ENCODE assay signal across 1 cellular context in the genomic region with DNA sequence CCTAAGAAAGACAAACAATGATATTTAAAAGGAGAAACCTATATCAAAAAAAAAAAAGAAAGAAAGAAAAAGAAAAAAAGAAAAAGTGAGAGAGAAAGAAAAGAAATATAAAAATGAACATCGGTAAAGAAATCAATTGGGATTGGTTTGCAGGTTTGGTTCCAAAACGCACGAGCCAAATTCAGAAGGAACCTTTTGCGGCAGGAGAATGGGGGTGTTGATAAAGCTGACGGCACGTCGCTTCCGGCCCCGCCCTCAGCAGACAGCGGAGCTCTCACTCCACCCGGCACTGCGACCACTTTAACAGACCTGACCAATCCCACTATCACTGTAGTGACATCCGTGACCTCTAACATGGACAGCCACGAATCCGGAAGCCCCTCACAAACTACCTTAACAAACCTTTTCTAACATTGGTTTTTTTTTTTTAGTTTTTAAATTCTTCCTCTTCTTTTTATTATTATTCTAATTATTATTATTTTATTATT.
TF ChIP-seq lines count a peak whose summit lies in the region.

No MANE protein-coding gene starts in this region.

TF ChIP-seq in K562, 482 proteins besides CTCF, POLR2A, EP300 and RAD21 (continued from another document and continues in another):
- TF ChIP-seq, protein P1, sequence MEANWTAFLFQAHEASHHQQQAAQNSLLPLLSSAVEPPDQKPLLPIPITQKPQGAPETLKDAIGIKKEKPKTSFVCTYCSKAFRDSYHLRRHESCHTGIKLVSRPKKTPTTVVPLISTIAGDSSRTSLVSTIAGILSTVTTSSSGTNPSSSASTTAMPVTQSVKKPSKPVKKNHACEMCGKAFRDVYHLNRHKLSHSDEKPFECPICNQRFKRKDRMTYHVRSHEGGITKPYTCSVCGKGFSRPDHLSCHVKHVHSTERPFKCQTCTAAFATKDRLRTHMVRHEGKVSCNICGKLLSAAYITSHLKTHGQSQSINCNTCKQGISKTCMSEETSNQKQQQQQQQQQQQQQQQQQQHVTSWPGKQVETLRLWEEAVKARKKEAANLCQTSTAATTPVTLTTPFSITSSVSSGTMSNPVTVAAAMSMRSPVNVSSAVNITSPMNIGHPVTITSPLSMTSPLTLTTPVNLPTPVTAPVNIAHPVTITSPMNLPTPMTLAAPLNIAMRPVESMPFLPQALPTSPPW (CRISPR knock-in tag; IDR thresholded peaks at IDR 0.05), result peak; percentile 63
- peak; percentile 60; the same call in 1 of the 2 replicates for TF ChIP-seq ZBTB7A (IDR thresholded peaks at IDR 0.05; ENCODE audit: borderline replicate concordance, control insufficient read depth, low read depth, low read length)
- TF ChIP-seq ATF7 (IDR thresholded peaks at IDR 0.05), result peak; percentile 85
- TF ChIP-seq, protein P2, sequence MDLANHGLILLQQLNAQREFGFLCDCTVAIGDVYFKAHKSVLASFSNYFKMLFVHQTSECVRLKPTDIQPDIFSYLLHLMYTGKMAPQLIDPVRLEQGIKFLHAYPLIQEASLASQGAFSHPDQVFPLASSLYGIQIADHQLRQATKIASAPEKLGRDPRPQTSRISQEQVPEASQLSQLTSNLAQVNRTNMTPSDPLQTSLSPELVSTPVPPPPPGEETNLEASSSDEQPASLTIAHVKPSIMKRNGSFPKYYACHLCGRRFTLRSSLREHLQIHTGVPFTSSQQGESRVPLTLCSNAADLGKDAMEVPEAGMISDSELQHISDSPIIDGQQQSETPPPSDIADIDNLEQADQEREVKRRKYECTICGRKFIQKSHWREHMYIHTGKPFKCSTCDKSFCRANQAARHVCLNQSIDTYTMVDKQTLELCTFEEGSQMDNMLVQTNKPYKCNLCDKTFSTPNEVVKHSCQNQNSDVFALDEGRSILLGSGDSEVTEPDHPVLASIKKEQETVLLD (IDR thresholded peaks at IDR 0.05), result 0 out of 2 replicates have a peak, but pooled peaks have one; percentile 29
- TF ChIP-seq NR2C2 (CRISPR knock-in tag; IDR thresholded peaks at IDR 0.05), result no peak
- TF ChIP-seq NR2C2 (tag; IDR thresholded peaks at IDR 0.05), result peak; percentile 55
- TF ChIP-seq ZNF589 (CRISPR knock-in tag; IDR thresholded peaks at IDR 0.05; ENCODE audit: low read depth), result peak; percentile 35; the same call in 1 of the 2 replicates
- TF ChIP-seq TBL1XR1 (IDR thresholded peaks at IDR 0.05; ENCODE audit: low read length in 2 of 2), result 0 out of 4 replicates have a peak, but pooled peaks of 1 of the 2 experiments have one; percentile 46
- no peak for TF ChIP-seq STAG1 (CRISPR knock-in tag; IDR thresholded peaks at IDR 0.05; ENCODE audit: borderline replicate concordance)
- 0 out of 2 replicates have a peak, but pooled peaks have one; percentile 67 for TF ChIP-seq ZEB2 (IDR thresholded peaks at IDR 0.05)
- no peak for TF ChIP-seq POLR2AphosphoS5 (IDR thresholded peaks at IDR 0.05; ENCODE audit: control insufficient read depth, insufficient read depth, low read depth, low read length)
- peak; percentile 63 for TF ChIP-seq CREB1 (IDR thresholded peaks at IDR 0.05)
- peak; percentile 49; the same call in 1 of the 2 replicates for TF ChIP-seq CREB1 (CRISPR knock-in tag; IDR thresholded peaks at IDR 0.05)
- no peak for TF ChIP-seq ZNF263 (CRISPR knock-in tag; IDR thresholded peaks at IDR 0.05; ENCODE audit: borderline replicate concordance)
- TF ChIP-seq, protein P3, sequence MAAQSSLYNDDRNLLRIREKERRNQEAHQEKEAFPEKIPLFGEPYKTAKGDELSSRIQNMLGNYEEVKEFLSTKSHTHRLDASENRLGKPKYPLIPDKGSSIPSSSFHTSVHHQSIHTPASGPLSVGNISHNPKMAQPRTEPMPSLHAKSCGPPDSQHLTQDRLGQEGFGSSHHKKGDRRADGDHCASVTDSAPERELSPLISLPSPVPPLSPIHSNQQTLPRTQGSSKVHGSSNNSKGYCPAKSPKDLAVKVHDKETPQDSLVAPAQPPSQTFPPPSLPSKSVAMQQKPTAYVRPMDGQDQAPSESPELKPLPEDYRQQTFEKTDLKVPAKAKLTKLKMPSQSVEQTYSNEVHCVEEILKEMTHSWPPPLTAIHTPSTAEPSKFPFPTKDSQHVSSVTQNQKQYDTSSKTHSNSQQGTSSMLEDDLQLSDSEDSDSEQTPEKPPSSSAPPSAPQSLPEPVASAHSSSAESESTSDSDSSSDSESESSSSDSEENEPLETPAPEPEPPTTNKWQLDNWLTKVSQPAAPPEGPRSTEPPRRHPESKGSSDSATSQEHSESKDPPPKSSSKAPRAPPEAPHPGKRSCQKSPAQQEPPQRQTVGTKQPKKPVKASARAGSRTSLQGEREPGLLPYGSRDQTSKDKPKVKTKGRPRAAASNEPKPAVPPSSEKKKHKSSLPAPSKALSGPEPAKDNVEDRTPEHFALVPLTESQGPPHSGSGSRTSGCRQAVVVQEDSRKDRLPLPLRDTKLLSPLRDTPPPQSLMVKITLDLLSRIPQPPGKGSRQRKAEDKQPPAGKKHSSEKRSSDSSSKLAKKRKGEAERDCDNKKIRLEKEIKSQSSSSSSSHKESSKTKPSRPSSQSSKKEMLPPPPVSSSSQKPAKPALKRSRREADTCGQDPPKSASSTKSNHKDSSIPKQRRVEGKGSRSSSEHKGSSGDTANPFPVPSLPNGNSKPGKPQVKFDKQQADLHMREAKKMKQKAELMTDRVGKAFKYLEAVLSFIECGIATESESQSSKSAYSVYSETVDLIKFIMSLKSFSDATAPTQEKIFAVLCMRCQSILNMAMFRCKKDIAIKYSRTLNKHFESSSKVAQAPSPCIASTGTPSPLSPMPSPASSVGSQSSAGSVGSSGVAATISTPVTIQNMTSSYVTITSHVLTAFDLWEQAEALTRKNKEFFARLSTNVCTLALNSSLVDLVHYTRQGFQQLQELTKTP (IDR thresholded peaks at IDR 0.05; ENCODE audit: low read depth in 1 of 2, partially characterized antibody in 2 of 2), result peak in 1 of 2 experiments; percentile 49
- TF ChIP-seq CXXC5 (CRISPR knock-in tag; IDR thresholded peaks at IDR 0.05), result peak; percentile 86
- TF ChIP-seq ARNT (IDR thresholded peaks at IDR 0.05), result 0 out of 4 replicates have a peak, but pooled peaks of 1 of the 2 experiments have one; percentile 71
- TF ChIP-seq EP400 (IDR thresholded peaks at IDR 0.05), result peak; percentile 54; the same call in 1 of the 2 replicates
- no peak for TF ChIP-seq MEF2D (tag; conservative IDR thresholded peaks at IDR 0.05; ENCODE audit: low read depth)
- TF ChIP-seq, protein P4, sequence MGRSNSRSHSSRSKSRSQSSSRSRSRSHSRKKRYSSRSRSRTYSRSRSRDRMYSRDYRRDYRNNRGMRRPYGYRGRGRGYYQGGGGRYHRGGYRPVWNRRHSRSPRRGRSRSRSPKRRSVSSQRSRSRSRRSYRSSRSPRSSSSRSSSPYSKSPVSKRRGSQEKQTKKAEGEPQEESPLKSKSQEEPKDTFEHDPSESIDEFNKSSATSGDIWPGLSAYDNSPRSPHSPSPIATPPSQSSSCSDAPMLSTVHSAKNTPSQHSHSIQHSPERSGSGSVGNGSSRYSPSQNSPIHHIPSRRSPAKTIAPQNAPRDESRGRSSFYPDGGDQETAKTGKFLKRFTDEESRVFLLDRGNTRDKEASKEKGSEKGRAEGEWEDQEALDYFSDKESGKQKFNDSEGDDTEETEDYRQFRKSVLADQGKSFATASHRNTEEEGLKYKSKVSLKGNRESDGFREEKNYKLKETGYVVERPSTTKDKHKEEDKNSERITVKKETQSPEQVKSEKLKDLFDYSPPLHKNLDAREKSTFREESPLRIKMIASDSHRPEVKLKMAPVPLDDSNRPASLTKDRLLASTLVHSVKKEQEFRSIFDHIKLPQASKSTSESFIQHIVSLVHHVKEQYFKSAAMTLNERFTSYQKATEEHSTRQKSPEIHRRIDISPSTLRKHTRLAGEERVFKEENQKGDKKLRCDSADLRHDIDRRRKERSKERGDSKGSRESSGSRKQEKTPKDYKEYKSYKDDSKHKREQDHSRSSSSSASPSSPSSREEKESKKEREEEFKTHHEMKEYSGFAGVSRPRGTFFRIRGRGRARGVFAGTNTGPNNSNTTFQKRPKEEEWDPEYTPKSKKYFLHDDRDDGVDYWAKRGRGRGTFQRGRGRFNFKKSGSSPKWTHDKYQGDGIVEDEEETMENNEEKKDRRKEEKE (IDR thresholded peaks at IDR 0.05; ENCODE audit: borderline replicate concordance in 1 of 2, control insufficient read depth in 1 of 2, low read depth in 2 of 2, low read length in 1 of 2), result no peak
- TF ChIP-seq SMC3 (conservative IDR thresholded peaks at IDR 0.05; ENCODE audit: insufficient read depth, low read depth, low read length), result no peak
- TF ChIP-seq TAL1 (IDR thresholded peaks at IDR 0.05), result peak; percentile 11; the same call in 1 of the 2 replicates
- TF ChIP-seq SRF (CRISPR knock-in tag; IDR thresholded peaks at IDR 0.05), result peak in 1 of 2 experiments; percentile 41; a peak in 1 of 4 replicates
- 0 out of 2 replicates have a peak, but pooled peaks have one; percentile 33 for TF ChIP-seq SMARCE1 (IDR thresholded peaks at IDR 0.05)
- peak; percentile 89 for TF ChIP-seq ETV1 (tag; conservative IDR thresholded peaks at IDR 0.05; ENCODE audit: low read depth)
- TF ChIP-seq ELF4 (CRISPR knock-in tag; IDR thresholded peaks at IDR 0.05), result no peak
- 0 out of 2 replicates have a peak, but pooled peaks have one; percentile 53 for TF ChIP-seq NCOA1 (IDR thresholded peaks at IDR 0.05; ENCODE audit: low read depth)
- peak; percentile 61 for TF ChIP-seq RBFOX2 (IDR thresholded peaks at IDR 0.05; ENCODE audit: low read depth, low read length)
- TF ChIP-seq SMARCC2 (IDR thresholded peaks at IDR 0.05; ENCODE audit: low read depth), result 0 out of 2 replicates have a peak, but pooled peaks have one; percentile 16
- TF ChIP-seq TCFL5 (CRISPR knock-in tag; conservative IDR thresholded peaks at IDR 0.05), result no peak
- TF ChIP-seq CBX3 (IDR thresholded peaks at IDR 0.05; ENCODE audit: borderline replicate concordance in 1 of 2, low read length in 2 of 2), result no peak
- peak; percentile 34; the same call in 1 of the 2 replicates for TF ChIP-seq HDAC2 (IDR thresholded peaks at IDR 0.05)
- TF ChIP-seq, protein P5, sequence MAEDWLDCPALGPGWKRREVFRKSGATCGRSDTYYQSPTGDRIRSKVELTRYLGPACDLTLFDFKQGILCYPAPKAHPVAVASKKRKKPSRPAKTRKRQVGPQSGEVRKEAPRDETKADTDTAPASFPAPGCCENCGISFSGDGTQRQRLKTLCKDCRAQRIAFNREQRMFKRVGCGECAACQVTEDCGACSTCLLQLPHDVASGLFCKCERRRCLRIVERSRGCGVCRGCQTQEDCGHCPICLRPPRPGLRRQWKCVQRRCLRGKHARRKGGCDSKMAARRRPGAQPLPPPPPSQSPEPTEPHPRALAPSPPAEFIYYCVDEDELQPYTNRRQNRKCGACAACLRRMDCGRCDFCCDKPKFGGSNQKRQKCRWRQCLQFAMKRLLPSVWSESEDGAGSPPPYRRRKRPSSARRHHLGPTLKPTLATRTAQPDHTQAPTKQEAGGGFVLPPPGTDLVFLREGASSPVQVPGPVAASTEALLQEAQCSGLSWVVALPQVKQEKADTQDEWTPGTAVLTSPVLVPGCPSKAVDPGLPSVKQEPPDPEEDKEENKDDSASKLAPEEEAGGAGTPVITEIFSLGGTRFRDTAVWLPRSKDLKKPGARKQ (CRISPR knock-in tag; IDR thresholded peaks at IDR 0.05), result no peak
- peak; percentile 92 for TF ChIP-seq CREM (IDR thresholded peaks at IDR 0.05; ENCODE audit: low read depth)
- TF ChIP-seq PTRF (tag; IDR thresholded peaks at IDR 0.05), result no peak
- TF ChIP-seq ETV5 (CRISPR knock-in tag; IDR thresholded peaks at IDR 0.05; ENCODE audit: low read depth), result peak; percentile 86
- 0 out of 2 replicates have a peak, but pooled peaks have one; percentile 38 for TF ChIP-seq ZNF175 (CRISPR knock-in tag; IDR thresholded peaks at IDR 0.05; ENCODE audit: low read depth)
- 0 out of 2 replicates have a peak, but pooled peaks have one; percentile 39 for TF ChIP-seq ZNF766 (CRISPR knock-in tag; conservative IDR thresholded peaks at IDR 0.05)
- TF ChIP-seq, protein P6, sequence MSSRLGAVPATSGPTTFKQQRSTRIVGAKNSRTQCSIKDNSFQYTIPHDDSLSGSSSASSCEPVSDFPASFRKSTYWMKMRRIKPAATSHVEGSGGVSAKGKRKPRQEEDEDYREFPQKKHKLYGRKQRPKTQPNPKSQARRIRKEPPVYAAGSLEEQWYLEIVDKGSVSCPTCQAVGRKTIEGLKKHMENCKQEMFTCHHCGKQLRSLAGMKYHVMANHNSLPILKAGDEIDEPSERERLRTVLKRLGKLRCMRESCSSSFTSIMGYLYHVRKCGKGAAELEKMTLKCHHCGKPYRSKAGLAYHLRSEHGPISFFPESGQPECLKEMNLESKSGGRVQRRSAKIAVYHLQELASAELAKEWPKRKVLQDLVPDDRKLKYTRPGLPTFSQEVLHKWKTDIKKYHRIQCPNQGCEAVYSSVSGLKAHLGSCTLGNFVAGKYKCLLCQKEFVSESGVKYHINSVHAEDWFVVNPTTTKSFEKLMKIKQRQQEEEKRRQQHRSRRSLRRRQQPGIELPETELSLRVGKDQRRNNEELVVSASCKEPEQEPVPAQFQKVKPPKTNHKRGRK (tag; IDR thresholded peaks at IDR 0.05), result peak; percentile 98
- TF ChIP-seq, protein P7, sequence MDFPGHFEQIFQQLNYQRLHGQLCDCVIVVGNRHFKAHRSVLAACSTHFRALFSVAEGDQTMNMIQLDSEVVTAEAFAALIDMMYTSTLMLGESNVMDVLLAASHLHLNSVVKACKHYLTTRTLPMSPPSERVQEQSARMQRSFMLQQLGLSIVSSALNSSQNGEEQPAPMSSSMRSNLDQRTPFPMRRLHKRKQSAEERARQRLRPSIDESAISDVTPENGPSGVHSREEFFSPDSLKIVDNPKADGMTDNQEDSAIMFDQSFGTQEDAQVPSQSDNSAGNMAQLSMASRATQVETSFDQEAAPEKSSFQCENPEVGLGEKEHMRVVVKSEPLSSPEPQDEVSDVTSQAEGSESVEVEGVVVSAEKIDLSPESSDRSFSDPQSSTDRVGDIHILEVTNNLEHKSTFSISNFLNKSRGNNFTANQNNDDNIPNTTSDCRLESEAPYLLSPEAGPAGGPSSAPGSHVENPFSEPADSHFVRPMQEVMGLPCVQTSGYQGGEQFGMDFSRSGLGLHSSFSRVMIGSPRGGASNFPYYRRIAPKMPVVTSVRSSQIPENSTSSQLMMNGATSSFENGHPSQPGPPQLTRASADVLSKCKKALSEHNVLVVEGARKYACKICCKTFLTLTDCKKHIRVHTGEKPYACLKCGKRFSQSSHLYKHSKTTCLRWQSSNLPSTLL (IDR thresholded peaks at IDR 0.05), result 0 out of 2 replicates have a peak, but pooled peaks have one; percentile 17
- TF ChIP-seq ZNF57 (CRISPR knock-in tag; IDR thresholded peaks at IDR 0.05), result no peak
- TF ChIP-seq, protein P8, sequence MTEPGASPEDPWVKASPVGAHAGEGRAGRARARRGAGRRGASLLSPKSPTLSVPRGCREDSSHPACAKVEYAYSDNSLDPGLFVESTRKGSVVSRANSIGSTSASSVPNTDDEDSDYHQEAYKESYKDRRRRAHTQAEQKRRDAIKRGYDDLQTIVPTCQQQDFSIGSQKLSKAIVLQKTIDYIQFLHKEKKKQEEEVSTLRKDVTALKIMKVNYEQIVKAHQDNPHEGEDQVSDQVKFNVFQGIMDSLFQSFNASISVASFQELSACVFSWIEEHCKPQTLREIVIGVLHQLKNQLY (CRISPR knock-in tag; conservative IDR thresholded peaks at IDR 0.05), result no peak
- TF ChIP-seq L3MBTL2 (IDR thresholded peaks at IDR 0.05), result peak; percentile 68
- no peak for TF ChIP-seq RB1 (IDR thresholded peaks at IDR 0.05; ENCODE audit: low read depth)
- TF ChIP-seq DPF2 (IDR thresholded peaks at IDR 0.05), result peak; percentile 56
- no peak for TF ChIP-seq CEBPG (CRISPR knock-in tag; IDR thresholded peaks at IDR 0.05)
- no peak for TF ChIP-seq CEBPG (tag; conservative IDR thresholded peaks at IDR 0.05 in 1 of 2, IDR thresholded peaks at IDR 0.05 in 1 of 2)
